Comparison of ENCODE assay signal across 12 cellular contexts in genomic region chr2:234243871-234244565, GRCh38.
DNase-seq lines count a peak whose midpoint lies in the region; ATAC-seq, FAIRE-seq and TF ChIP-seq lines count a peak whose summit lies in the region.
"Had no signal": no experiment of that assay in that cellular context is flagged by ENCODE, and none has a peak within 500 bp of the region (broad histone marks: within the 10 kb centered on the region; RNA-seq: fewer than 3 reads in every experiment).

No MANE protein-coding gene starts in this region.

- intact Hi-C loops in endothelial cell of umbilical vein (cut with micrococcal nuclease) (loop anchor here (2.0 kb wide), 1 partner anchor 41 kb away; no protein-coding TSS in a partner anchor), body of pancreas (cut with DNase I) (no loop called here)

- no peak for TF ChIP-seq CTCF in RWPE2 (IDR thresholded peaks at IDR 0.05; ENCODE audit: poor library complexity, severe bottlenecking)
- no peak for TF ChIP-seq CTCF in endothelial cell of umbilical vein (IDR thresholded peaks at IDR 0.05; ENCODE audit: extremely low read depth in 1 of 2, insufficient read depth in 1 of 2, low read depth in 1 of 2, low read length in 2 of 2)
- no peak for TF ChIP-seq CTCF in body of pancreas (IDR thresholded peaks at IDR 0.05)

- H3K27me3 ChIP-seq in RWPE2 (ENCODE audit: insufficient read depth, poor library complexity, severe bottlenecking): no peaks in the 10 kb centered on the region
- no peaks in the 10 kb centered on the region for H3K27me3 ChIP-seq in endothelial cell of umbilical vein (ENCODE audit: control insufficient read depth in 2 of 2, insufficient read depth in 2 of 2, low read length in 2 of 2)
- no peaks in the 10 kb centered on the region for H3K27me3 ChIP-seq in body of pancreas
- H3K27me3 ChIP-seq: testis had no signal

- ATAC-seq in activated naive CD4-positive, alpha-beta T cell treated with anti-CD3 and anti-CD28 coated beads, Interleukin-2, amount 50 U/mL, for 72 hours: no peak
- ATAC-seq in RWPE2 (ENCODE audit: low read depth): no peak
- no peak for ATAC-seq in stimulated activated memory B cell treated with anti-CD40 and anti-IgM and Interleukin-4, amounts not matched to agents 10 μg/mL and 1 μg/mL and 100 μg/mL, for 72 hours
- ATAC-seq in body of pancreas: no peak

- no peaks in the 10 kb centered on the region for H3K9me1 ChIP-seq in endothelial cell of umbilical vein (replicated peaks; ENCODE audit: control insufficient read depth, extremely low read depth, insufficient read depth, low read length)

- H3K4me3 ChIP-seq in RWPE2 (ENCODE audit: severe bottlenecking) (no peak overlapping the region), endothelial cell of umbilical vein (replicated peaks in 1 of 3; ENCODE audit: insufficient read depth in 1 of 3, low read depth in 1 of 3, low read length in 3 of 3) (no peak overlapping the region), body of pancreas (no peak overlapping the region)
- H3K4me3 ChIP-seq: testis had no signal

- no peaks in the 10 kb centered on the region for H4K20me1 ChIP-seq in endothelial cell of umbilical vein (replicated peaks; ENCODE audit: control insufficient read depth, extremely low read depth, insufficient read depth, low read length)

- peaks cover 16% of the 10 kb centered on the region for H3K4me1 Mint-ChIP-seq in activated naive CD4-positive, alpha-beta T cell treated with anti-CD3 and anti-CD28 coated beads, Interleukin-2, amount 50 U/mL, for 24 hours
- H3K4me1 Mint-ChIP-seq in stimulated activated memory B cell treated with anti-CD40 and anti-IgM and Interleukin-4, amounts not matched to agents 10 μg/mL and 1 μg/mL and 100 μg/mL, for 72 hours: peaks cover 12% of the 10 kb centered on the region

- peaks cover 5% of the 10 kb centered on the region for H3K9me3 Mint-ChIP-seq in activated naive CD4-positive, alpha-beta T cell treated with anti-CD3 and anti-CD28 coated beads, Interleukin-2, amount 50 U/mL, for 24 hours
- no peaks in the 10 kb centered on the region for H3K9me3 Mint-ChIP-seq in activated naive CD4-positive, alpha-beta T cell treated with anti-CD3 and anti-CD28 coated beads, Interleukin-2, amount 50 U/mL, for 72 hours
- peaks cover 5% of the 10 kb centered on the region for H3K9me3 Mint-ChIP-seq in stimulated activated memory B cell treated with anti-CD40 and anti-IgM and Interleukin-4, amounts not matched to agents 10 μg/mL and 1 μg/mL and 100 μg/mL, for 72 hours

- H3K36me3 Mint-ChIP-seq in activated naive CD4-positive, alpha-beta T cell treated with anti-CD3 and anti-CD28 coated beads, Interleukin-2, amount 50 U/mL, for 24 hours: no peaks in the 10 kb centered on the region
- peaks cover 0 to 6% of the 10 kb centered on the region in 2 donors for H3K36me3 Mint-ChIP-seq in activated naive CD4-positive, alpha-beta T cell treated with anti-CD3 and anti-CD28 coated beads, Interleukin-2, amount 50 U/mL, for 72 hours
- H3K36me3 Mint-ChIP-seq in stimulated activated memory B cell treated with anti-CD40 and anti-IgM and Interleukin-4, amounts not matched to agents 10 μg/mL and 1 μg/mL and 100 μg/mL, for 72 hours: no peaks in the 10 kb centered on the region

- H3K4me1 ChIP-seq in RWPE2 (ENCODE audit: insufficient read depth, poor library complexity, severe bottlenecking): peaks cover 67% of the 10 kb centered on the region
- peaks cover 32% of the 10 kb centered on the region for H3K4me1 ChIP-seq in endothelial cell of umbilical vein (ENCODE audit: control insufficient read depth, extremely low read depth, insufficient read depth, low read length)
- no peaks in the 10 kb centered on the region for H3K4me1 ChIP-seq in body of pancreas
- H3K4me1 ChIP-seq: testis had no signal

- TF ChIP-seq POLR2A in endothelial cell of umbilical vein (IDR thresholded peaks at IDR 0.05; ENCODE audit: low read depth, low read length) (no peak), body of pancreas (IDR thresholded peaks at IDR 0.05) (no peak)

- H3K9me3 ChIP-seq in RWPE2 (ENCODE audit: severe bottlenecking) (peaks cover 4% of the 10 kb centered on the region), endothelial cell of umbilical vein (replicated peaks; ENCODE audit: control insufficient read depth, insufficient read depth, low read length) (no peaks in the 10 kb centered on the region), body of pancreas (no peaks in the 10 kb centered on the region)
- H3K9me3 ChIP-seq: testis had no signal

- peak overlapping the region; percentile 83 for H2AFZ ChIP-seq in endothelial cell of umbilical vein (ENCODE audit: low read depth, low read length)

- H3K27ac ChIP-seq in RWPE2 (ENCODE audit: poor library complexity, severe bottlenecking) (peak overlapping the region; percentile 100), endothelial cell of umbilical vein (ENCODE audit: insufficient read depth, low read depth, low read length) (peak overlapping the region; percentile 8), body of pancreas (no peak overlapping the region)
- H3K27ac ChIP-seq: testis had no signal

- peak overlapping the region; percentile 47 for H3K4me2 ChIP-seq in endothelial cell of umbilical vein (ENCODE audit: insufficient read depth, low read length)

- FAIRE-seq in endothelial cell of umbilical vein (lab: Jason Lieb, UNC): no peak
- FAIRE-seq: GM12892 had no signal

- POLR2A ChIA-PET in endothelial cell of umbilical vein (lab: Charles Lee): no interaction called here

- no TSS peak for BruUV-seq in endothelial cell of umbilical vein (replicated peaks; lab: Mats Ljungman, UMichigan)

- CTCF ChIA-PET in endothelial cell of umbilical vein (lab: Charles Lee): interaction anchor here (1.3 kb wide), 2 partner anchors 15 to 301 kb away, joined by 3 read pairs; no protein-coding TSS in a partner anchor

- H3K27me3 Mint-ChIP-seq in activated naive CD4-positive, alpha-beta T cell treated with anti-CD3 and anti-CD28 coated beads, Interleukin-2, amount 50 U/mL, for 24 hours: no peaks in the 10 kb centered on the region
- peaks cover 36% of the 10 kb centered on the region for H3K27me3 Mint-ChIP-seq in stimulated activated memory B cell treated with anti-CD40 and anti-IgM and Interleukin-4, amounts not matched to agents 10 μg/mL and 1 μg/mL and 100 μg/mL, for 72 hours

- no peaks in the 10 kb centered on the region for H3K79me2 ChIP-seq in endothelial cell of umbilical vein (ENCODE audit: control insufficient read depth, insufficient read depth, low read length)

- 90 to 93% methylated on average over 2 of the region's 2 CpGs for WGBS in body of pancreas, 2 donors

- no peak overlapping the region for H3K9ac ChIP-seq in endothelial cell of umbilical vein (replicated peaks; ENCODE audit: extremely low read depth, insufficient read depth, low read length)

- peak overlapping the region; percentile 66 for H3K4me3 Mint-ChIP-seq in activated naive CD4-positive, alpha-beta T cell treated with anti-CD3 and anti-CD28 coated beads, Interleukin-2, amount 50 U/mL, for 24 hours
- H3K4me3 Mint-ChIP-seq in stimulated activated memory B cell treated with anti-CD40 and anti-IgM and Interleukin-4, amounts not matched to agents 10 μg/mL and 1 μg/mL and 100 μg/mL, for 72 hours: peak overlapping the region; percentile 23
- H3K4me3 Mint-ChIP-seq: neural crest cell had no signal

- no peak for DNase-seq in activated naive CD4-positive, alpha-beta T cell treated with anti-CD3 and anti-CD28 coated beads, Interleukin-2, amount 50 U/mL, for 72 hours (ENCODE audit: low spot score in 2 of 2)
- no peak for DNase-seq in RWPE2 (ENCODE audit: low spot score)
- DNase-seq in endothelial cell of umbilical vein (ENCODE audit: low read depth, low spot score): peak; percentile 45
- DNase-seq in body of pancreas: no peak
- DNase-seq in effector CD8-positive, alpha-beta T cell (lab: John Stamatoyannopoulos, UW): no peak
- no peak for DNase-seq in NCI-H1048 (lab: John Stamatoyannopoulos, UW)
- DNase-seq: stimulated activated CD4-positive, alpha-beta T cell treated with anti-CD3 and anti-CD28 coated beads, Interleukin-2, amount 100 ng/mL, for 24 hours; testis had no signal

- dilution Hi-C loops in endothelial cell of umbilical vein (cut with MboI; ENCODE audit: extremely low pct_ligation_motif_present, low sequenced_read_pairs): no loop called here

- H3K27ac Mint-ChIP-seq in activated naive CD4-positive, alpha-beta T cell treated with anti-CD3 and anti-CD28 coated beads, Interleukin-2, amount 50 U/mL, for 24 hours: peak overlapping the region; percentile 81
- H3K27ac Mint-ChIP-seq in activated naive CD4-positive, alpha-beta T cell treated with anti-CD3 and anti-CD28 coated beads, Interleukin-2, amount 50 U/mL, for 72 hours: peak overlapping the region in 1 of 2 donors; percentile 47
- H3K27ac Mint-ChIP-seq in stimulated activated memory B cell treated with anti-CD40 and anti-IgM and Interleukin-4, amounts not matched to agents 10 μg/mL and 1 μg/mL and 100 μg/mL, for 72 hours: no peak overlapping the region

- no peaks in the 10 kb centered on the region for H3K36me3 ChIP-seq in RWPE2 (ENCODE audit: low read depth)
- no peaks in the 10 kb centered on the region for H3K36me3 ChIP-seq in endothelial cell of umbilical vein (ENCODE audit: control insufficient read depth in 2 of 2, extremely low read depth in 1 of 2, insufficient read depth in 2 of 2, low read length in 2 of 2)
- no peaks in the 10 kb centered on the region for H3K36me3 ChIP-seq in body of pancreas (replicated peaks in 1 of 2; ENCODE audit: insufficient read depth in 1 of 2, low read depth in 2 of 2)

TF ChIP-seq in endothelial cell of umbilical vein, 7 proteins besides CTCF, POLR2A, EP300 and RAD21:
- no peak for TF ChIP-seq EZH2 (IDR thresholded peaks at IDR 0.05; ENCODE audit: borderline replicate concordance, low read depth, low read length, severe bottlenecking)
- no peak for TF ChIP-seq JUN (IDR thresholded peaks at IDR 0.05; ENCODE audit: borderline replicate concordance, insufficient read depth, insufficient read length, low read depth)
- no peak for TF ChIP-seq POLR2AphosphoS5 (IDR thresholded peaks at IDR 0.05; ENCODE audit: insufficient read depth, low read depth, low read length)
- no peak for TF ChIP-seq MAX (IDR thresholded peaks at IDR 0.05; ENCODE audit: insufficient read depth, insufficient read length)
- TF ChIP-seq FOS (IDR thresholded peaks at IDR 0.05; ENCODE audit: borderline replicate concordance, insufficient read depth, low read length): no peak
TF ChIP-seq in endothelial cell of umbilical vein: peak in this region for 0.

Comparison
In these comparisons a context has a peak if more than half of its experiments do, and no peak if none do; other contexts are left out.
1. H3K27ac ChIP-seq: peak in RWPE2 (single experiment) and endothelial cell of umbilical vein (single experiment); none in body of pancreas (0 of 4).